Comparison of ENCODE assay signal across 1 cellular context in the genomic region with DNA sequence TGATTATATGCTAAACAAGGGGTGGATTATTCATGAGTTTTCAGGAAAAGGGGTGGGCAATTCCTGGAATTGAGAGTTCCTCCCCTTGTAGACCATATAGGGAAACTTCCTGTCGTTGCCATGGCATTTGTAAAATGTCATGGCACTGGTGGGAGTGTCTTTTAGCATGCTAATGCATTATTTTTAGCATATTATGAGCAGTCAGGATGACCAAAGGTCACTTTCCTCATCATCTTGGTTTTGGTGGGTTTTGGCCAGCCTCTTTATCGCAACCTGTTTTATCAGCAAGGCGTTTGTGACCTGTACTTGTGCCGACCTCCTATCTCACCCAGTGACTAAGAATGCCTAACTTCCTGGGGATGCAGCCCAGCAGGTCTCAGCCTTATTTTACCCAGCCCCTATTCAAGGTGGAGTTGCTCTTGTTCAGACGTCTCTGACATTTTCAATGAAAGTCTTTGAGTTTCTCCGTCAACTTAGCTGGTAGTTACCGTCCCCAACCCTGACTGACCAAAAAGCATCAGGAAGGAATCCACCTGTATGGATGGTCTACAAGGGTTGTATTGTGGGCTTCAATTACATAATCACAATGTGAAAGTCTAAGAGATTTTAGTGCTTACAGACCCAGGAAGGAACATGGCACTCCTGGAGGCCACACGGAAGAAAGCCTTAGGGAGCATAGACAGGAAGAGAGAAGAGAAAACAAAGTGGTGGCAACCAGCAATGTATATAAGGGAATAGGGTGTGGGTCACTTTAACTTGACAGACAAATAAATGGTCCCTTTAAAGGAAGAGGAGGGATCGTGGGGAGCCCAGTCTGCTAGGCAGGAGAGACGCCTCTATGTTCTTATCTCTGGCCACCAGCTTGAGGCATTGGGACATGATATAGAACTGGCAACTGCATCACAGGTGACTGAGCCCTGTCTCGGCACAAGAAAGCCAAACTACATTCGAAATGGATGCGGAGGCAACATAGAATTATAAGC.
TF ChIP-seq lines count a peak whose summit lies in the region.

No MANE protein-coding gene starts in this region.

TF ChIP-seq in K562, 482 proteins besides CTCF, POLR2A, EP300 and RAD21 (continued from another document and continues in another):
- TF ChIP-seq NR0B1 (IDR thresholded peaks at IDR 0.05; ENCODE audit: partially characterized antibody) (no peak), HSF4 (CRISPR knock-in tag; IDR thresholded peaks at IDR 0.05; ENCODE audit: borderline replicate concordance) (0 out of 2 replicates have a peak, but pooled peaks have one; percentile 22), EP400 (IDR thresholded peaks at IDR 0.05) (peak; percentile 26; the same call in 1 of the 2 replicates), EHMT2 (IDR thresholded peaks at IDR 0.05) (peak; percentile 53), NFXL1 (CRISPR knock-in tag; IDR thresholded peaks at IDR 0.05) (no peak), ZNF253 (CRISPR knock-in tag; conservative IDR thresholded peaks at IDR 0.05) (no peak), RBM22 (IDR thresholded peaks at IDR 0.05; ENCODE audit: low read depth, low read length, poor library complexity, severe bottlenecking) (no peak), ARID2 (IDR thresholded peaks at IDR 0.05) (no peak), CAMTA2 (CRISPR knock-in tag; conservative IDR thresholded peaks at IDR 0.05) (no peak), PRPF4 (IDR thresholded peaks at IDR 0.05; ENCODE audit: insufficient read depth, low read depth, low read length, poor library complexity, severe bottlenecking) (no peak), DACH1 (IDR thresholded peaks at IDR 0.05; ENCODE audit: partially characterized antibody) (peak; percentile 72), NRF1 (conservative IDR thresholded peaks at IDR 0.05 in 1 of 2, IDR thresholded peaks at IDR 0.05 in 1 of 2) (peak; percentile 23 to 48; a peak in 2 of 4 replicates), ZNF121 (CRISPR knock-in tag; conservative IDR thresholded peaks at IDR 0.05) (no peak), HOXB6 (CRISPR knock-in tag; IDR thresholded peaks at IDR 0.05; ENCODE audit: borderline replicate concordance) (no peak), SIN3A (IDR thresholded peaks at IDR 0.05; ENCODE audit: borderline replicate concordance in 2 of 2, control insufficient read depth in 1 of 2, low read depth in 2 of 2, low read length in 2 of 2) (no peak; a peak in 1 of 4 replicates), HOMEZ (CRISPR knock-in tag; IDR thresholded peaks at IDR 0.05) (no peak), ESRRA (IDR thresholded peaks at IDR 0.05; ENCODE audit: borderline replicate concordance, low read depth) (peak; percentile 82), ZNF766 (CRISPR knock-in tag; conservative IDR thresholded peaks at IDR 0.05) (peak; percentile 76), MCM3 (IDR thresholded peaks at IDR 0.05) (no peak), BRCA1 (IDR thresholded peaks at IDR 0.05) (no peak), BRCA1 (CRISPR knock-in tag; IDR thresholded peaks at IDR 0.05) (no peak), KAT2B (IDR thresholded peaks at IDR 0.05; ENCODE audit: low read depth, low read length) (no peak), MECOM (CRISPR knock-in tag; IDR thresholded peaks at IDR 0.05) (peak; percentile 37; the same call in 1 of the 2 replicates), ZNF263 (CRISPR knock-in tag; IDR thresholded peaks at IDR 0.05; ENCODE audit: borderline replicate concordance) (no peak), TEAD1 (CRISPR knock-in tag; IDR thresholded peaks at IDR 0.05) (0 out of 4 replicates have a peak, but pooled peaks of 1 of the 2 experiments have one; percentile 54), NR2C2 (CRISPR knock-in tag; IDR thresholded peaks at IDR 0.05) (no peak), NR2C2 (tag; IDR thresholded peaks at IDR 0.05) (peak; percentile 82), FOXA3 (CRISPR knock-in tag; conservative IDR thresholded peaks at IDR 0.05 in 1 of 2, IDR thresholded peaks at IDR 0.05 in 1 of 2) (peak in 1 of 2 experiments; percentile 59; a peak in 1 of 4 replicates), SMAD1 (IDR thresholded peaks at IDR 0.05; ENCODE audit: low read depth, low read length, partially characterized antibody) (no peak), RHOXF2B (CRISPR knock-in tag; conservative IDR thresholded peaks at IDR 0.05) (no peak)
- TF ChIP-seq, protein P1, sequence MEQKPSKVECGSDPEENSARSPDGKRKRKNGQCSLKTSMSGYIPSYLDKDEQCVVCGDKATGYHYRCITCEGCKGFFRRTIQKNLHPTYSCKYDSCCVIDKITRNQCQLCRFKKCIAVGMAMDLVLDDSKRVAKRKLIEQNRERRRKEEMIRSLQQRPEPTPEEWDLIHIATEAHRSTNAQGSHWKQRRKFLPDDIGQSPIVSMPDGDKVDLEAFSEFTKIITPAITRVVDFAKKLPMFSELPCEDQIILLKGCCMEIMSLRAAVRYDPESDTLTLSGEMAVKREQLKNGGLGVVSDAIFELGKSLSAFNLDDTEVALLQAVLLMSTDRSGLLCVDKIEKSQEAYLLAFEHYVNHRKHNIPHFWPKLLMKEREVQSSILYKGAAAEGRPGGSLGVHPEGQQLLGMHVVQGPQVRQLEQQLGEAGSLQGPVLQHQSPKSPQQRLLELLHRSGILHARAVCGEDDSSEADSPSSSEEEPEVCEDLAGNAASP (IDR thresholded peaks at IDR 0.05): no peak
- TF ChIP-seq, protein P2, sequence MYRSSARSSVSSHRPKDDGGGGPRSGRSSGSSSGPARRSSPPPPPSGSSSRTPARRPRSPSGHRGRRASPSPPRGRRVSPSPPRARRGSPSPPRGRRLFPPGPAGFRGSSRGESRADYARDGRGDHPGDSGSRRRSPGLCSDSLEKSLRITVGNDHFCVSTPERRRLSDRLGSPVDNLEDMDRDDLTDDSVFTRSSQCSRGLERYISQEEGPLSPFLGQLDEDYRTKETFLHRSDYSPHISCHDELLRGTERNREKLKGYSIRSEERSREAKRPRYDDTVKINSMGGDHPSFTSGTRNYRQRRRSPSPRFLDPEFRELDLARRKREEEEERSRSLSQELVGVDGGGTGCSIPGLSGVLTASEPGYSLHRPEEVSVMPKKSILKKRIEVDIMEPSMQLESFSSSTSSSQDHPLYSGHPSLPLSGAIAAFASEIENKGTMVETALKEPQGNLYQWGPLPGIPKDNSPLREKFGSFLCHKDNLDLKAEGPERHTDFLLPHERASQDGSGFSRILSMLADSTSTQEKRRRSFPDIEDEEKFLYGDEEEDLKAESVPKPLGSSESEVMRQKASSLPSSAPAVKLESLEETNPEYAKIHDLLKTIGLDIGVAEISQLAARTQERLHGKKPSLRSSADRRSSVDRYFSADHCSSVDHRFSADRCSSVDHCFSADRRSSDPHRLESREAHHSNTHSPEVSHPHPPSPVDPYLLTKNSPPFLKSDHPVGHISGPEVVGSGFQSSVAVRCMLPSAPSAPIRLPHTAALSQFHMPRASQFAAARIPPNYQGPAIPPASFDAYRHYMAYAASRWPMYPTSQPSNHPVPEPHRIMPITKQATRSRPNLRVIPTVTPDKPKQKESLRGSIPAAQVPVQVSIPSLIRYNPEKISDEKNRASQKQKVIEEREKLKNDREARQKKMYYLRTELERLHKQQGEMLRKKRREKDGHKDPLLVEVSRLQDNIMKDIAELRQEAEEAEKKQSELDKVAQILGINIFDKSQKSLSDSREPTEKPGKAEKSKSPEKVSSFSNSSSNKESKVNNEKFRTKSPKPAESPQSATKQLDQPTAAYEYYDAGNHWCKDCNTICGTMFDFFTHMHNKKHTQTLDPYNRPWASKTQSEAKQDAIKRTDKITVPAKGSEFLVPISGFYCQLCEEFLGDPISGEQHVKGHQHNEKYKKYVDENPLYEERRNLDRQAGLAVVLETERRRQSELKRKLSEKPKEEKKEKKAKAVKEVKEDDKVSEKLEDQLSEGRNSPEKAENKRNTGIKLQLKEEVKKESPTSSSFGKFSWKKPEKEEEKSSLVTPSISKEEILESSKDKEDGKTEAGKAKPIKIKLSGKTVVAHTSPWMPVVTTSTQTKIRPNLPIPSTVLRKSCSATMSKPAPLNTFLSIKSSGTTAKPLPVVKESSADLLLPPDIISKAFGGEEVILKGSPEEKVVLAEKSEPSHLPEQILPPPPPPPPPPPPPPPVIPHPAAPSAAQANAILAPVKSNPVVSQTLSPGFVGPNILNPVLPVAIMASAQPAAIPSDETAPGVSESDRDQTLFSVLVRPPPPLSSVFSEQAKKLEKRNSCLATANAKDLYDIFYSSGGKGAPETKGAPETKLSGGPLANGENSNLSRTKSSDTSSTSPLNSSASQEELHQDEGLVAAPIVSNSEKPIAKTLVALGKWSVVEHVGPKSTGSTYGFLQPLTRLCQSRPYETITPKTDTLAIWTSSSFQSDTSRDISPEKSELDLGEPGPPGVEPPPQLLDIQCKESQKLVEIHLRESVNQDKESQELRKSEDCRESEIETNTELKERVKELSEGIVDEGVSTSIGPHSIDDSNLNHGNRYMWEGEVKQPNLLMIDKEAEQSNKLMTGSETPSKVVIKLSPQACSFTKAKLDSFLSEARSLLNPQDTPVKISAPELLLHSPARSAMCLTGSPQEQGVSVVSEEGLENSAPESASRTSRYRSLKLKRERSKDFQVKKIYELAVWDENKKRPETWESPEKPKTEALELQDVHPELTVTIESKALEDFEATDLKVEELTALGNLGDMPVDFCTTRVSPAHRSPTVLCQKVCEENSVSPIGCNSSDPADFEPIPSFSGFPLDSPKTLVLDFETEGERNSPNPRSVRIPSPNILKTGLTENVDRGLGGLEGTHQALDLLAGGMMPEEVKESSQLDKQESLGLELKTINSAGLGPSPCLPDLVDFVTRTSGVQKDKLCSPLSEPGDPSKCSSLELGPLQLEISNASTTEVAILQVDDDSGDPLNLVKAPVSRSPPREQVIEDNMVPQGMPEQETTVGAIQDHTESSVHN (IDR thresholded peaks at IDR 0.05; ENCODE audit: borderline replicate concordance in 1 of 2, low read depth in 1 of 2): 0 out of 4 replicates have a peak, but pooled peaks of 1 of the 2 experiments have one; percentile 27
- TF ChIP-seq, protein P3, sequence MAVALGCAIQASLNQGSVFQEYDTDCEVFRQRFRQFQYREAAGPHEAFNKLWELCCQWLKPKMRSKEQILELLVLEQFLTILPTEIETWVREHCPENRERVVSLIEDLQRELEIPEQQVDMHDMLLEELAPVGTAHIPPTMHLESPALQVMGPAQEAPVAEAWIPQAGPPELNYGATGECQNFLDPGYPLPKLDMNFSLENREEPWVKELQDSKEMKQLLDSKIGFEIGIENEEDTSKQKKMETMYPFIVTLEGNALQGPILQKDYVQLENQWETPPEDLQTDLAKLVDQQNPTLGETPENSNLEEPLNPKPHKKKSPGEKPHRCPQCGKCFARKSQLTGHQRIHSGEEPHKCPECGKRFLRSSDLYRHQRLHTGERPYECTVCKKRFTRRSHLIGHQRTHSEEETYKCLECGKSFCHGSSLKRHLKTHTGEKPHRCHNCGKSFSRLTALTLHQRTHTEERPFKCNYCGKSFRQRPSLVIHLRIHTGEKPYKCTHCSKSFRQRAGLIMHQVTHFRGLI (CRISPR knock-in tag; IDR thresholded peaks at IDR 0.05): no peak
- TF ChIP-seq, protein P4, sequence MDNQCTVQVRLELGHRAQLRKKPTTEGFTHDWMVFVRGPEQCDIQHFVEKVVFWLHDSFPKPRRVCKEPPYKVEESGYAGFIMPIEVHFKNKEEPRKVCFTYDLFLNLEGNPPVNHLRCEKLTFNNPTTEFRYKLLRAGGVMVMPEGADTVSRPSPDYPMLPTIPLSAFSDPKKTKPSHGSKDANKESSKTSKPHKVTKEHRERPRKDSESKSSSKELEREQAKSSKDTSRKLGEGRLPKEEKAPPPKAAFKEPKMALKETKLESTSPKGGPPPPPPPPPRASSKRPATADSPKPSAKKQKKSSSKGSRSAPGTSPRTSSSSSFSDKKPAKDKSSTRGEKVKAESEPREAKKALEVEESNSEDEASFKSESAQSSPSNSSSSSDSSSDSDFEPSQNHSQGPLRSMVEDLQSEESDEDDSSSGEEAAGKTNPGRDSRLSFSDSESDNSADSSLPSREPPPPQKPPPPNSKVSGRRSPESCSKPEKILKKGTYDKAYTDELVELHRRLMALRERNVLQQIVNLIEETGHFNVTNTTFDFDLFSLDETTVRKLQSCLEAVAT (IDR thresholded peaks at IDR 0.05): 0 out of 4 replicates have a peak, but pooled peaks have one; percentile 22 to 27
- TF ChIP-seq, protein P5, sequence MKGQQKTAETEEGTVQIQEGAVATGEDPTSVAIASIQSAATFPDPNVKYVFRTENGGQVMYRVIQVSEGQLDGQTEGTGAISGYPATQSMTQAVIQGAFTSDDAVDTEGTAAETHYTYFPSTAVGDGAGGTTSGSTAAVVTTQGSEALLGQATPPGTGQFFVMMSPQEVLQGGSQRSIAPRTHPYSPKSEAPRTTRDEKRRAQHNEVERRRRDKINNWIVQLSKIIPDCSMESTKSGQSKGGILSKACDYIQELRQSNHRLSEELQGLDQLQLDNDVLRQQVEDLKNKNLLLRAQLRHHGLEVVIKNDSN (CRISPR knock-in tag; IDR thresholded peaks at IDR 0.05): no peak
- TF ChIP-seq, protein P6, sequence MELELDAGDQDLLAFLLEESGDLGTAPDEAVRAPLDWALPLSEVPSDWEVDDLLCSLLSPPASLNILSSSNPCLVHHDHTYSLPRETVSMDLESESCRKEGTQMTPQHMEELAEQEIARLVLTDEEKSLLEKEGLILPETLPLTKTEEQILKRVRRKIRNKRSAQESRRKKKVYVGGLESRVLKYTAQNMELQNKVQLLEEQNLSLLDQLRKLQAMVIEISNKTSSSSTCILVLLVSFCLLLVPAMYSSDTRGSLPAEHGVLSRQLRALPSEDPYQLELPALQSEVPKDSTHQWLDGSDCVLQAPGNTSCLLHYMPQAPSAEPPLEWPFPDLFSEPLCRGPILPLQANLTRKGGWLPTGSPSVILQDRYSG (tag; conservative IDR thresholded peaks at IDR 0.05; ENCODE audit: low read depth): peak; percentile 43; the same call in 1 of the 2 replicates
